Comparison of ENCODE assay signal across 19 cellular contexts in the genomic region with DNA sequence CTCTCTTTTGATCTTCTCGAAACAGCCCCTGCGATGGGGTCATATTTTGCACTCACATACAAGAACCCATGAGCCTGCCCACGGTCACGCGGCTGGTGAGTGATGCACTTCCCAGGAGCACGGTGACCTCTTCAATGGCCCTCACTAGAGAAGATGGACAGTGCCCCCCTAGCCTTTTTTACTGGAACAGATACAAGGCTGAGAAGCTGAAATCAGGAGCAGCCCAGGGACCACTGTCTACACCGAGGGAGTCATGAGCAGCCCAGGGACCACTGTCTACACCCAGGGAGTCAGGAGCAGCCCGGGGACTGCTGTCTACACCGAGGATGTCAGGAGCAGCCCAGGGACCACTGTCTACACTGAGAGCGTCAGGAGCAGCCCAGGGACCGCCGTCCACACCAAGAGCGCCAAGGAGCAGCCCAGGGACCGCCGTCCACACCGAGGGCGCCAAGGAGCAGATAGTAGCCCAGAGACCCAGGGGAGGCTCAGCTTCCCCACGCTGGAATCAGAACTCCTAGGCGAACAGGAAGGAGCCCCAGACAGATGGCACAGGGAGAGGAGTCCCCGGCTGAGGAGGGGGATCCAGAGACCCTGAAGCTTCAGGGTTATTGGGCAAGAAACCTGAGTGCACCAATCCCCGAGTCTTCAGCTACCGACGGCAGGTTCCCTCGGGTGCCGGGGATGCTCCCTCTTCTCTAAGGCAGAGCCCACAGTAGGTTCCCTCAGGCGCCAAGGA. TPM values are rescaled to one million over a fixed set of nuclear protein-coding genes. Genes with fewer than 3 reads are reported as not detected.
A peak's percentile ranks its signal among the peaks of the same experiment; 100 is the strongest.
DNase-seq lines count a peak whose midpoint lies in the region; ATAC-seq and TF ChIP-seq lines count a peak whose summit lies in the region.
"Had no signal": no experiment of that assay in that cellular context is flagged by ENCODE, and none has a peak within 500 bp of the region (broad histone marks: within the 10 kb centered on the region; RNA-seq: fewer than 3 reads in every experiment).

No MANE protein-coding gene starts in this region.

- H3K4me3 ChIP-seq in CD8-positive, alpha-beta T cell (ENCODE audit: low read depth, low read length) = no peak overlapping the region
- H3K4me3 ChIP-seq: GM12878 had no signal

- no peaks in the 10 kb centered on the region for H3K27me3 ChIP-seq in CD8-positive, alpha-beta T cell (ENCODE audit: insufficient read depth, low read length)

- POLR2A ChIA-PET in CD8-positive, alpha-beta T cell (lab: Charles Lee) = interaction anchor here (2.0 kb wide), 1 partner anchor 261 kb away, joined by 8 read pairs; the partner anchor contains the start of genes GALNS and TRAPPC2L

- peaks cover 55% of the 10 kb centered on the region for H3K4me1 ChIP-seq in CD8-positive, alpha-beta T cell (ENCODE audit: insufficient read depth, low read length)

- intact Hi-C loops in CD8-positive, alpha-beta T cell (cut with DNase I, micrococcal nuclease) = loop anchor here in 1 of 2 experiments (10.0 kb wide), 1 partner anchor 413 kb away; the partner anchor contains the start of genes CTU2 and RNF166
- intact Hi-C loops in posterior vena cava (cut with DNase I) = no loop called here

- no peak overlapping the region for H3K27ac ChIP-seq in CD8-positive, alpha-beta T cell (ENCODE audit: low read depth, low read length)

- H3K9me3 ChIP-seq in CD8-positive, alpha-beta T cell (ENCODE audit: low read length) = no peaks in the 10 kb centered on the region

- H3K4me1 Mint-ChIP-seq in activated naive CD4-positive, alpha-beta T cell treated with anti-CD3 and anti-CD28 coated beads, Interleukin-2, amount 10 ng/mL, durations not matched to agents 7 days and 5 days = peaks cover 55% of the 10 kb centered on the region
- H3K4me1 Mint-ChIP-seq in CD8-positive, alpha-beta T cell (ENCODE audit: low read depth) = peaks cover 44% of the 10 kb centered on the region
- H3K4me1 Mint-ChIP-seq in central memory CD8-positive, alpha-beta T cell = peaks cover 29% of the 10 kb centered on the region

- no peaks in the 10 kb centered on the region for H3K27me3 Mint-ChIP-seq in activated naive CD4-positive, alpha-beta T cell treated with anti-CD3 and anti-CD28 coated beads, Interleukin-2, amount 10 ng/mL, durations not matched to agents 7 days and 5 days
- H3K27me3 Mint-ChIP-seq in CD8-positive, alpha-beta T cell (ENCODE audit: low read depth) = no peaks in the 10 kb centered on the region
- H3K27me3 Mint-ChIP-seq in central memory CD8-positive, alpha-beta T cell = no peaks in the 10 kb centered on the region

- H3K9me3 Mint-ChIP-seq in activated naive CD4-positive, alpha-beta T cell treated with anti-CD3 and anti-CD28 coated beads, Interleukin-2, amount 10 ng/mL, durations not matched to agents 7 days and 5 days = no peaks in the 10 kb centered on the region
- H3K9me3 Mint-ChIP-seq in CD8-positive, alpha-beta T cell = no peaks in the 10 kb centered on the region
- no peaks in the 10 kb centered on the region for H3K9me3 Mint-ChIP-seq in central memory CD8-positive, alpha-beta T cell

- ATAC-seq in CD8-positive, alpha-beta T cell = no peak
- ATAC-seq in central memory CD8-positive, alpha-beta T cell (replicated peaks; ENCODE audit: extremely low read depth, poor library complexity, severe bottlenecking) = no peak
- ATAC-seq: GM12878, Right ventricle myocardium inferior, sciatic nerve had no signal

- CTCF ChIA-PET in activated naive CD4-positive, alpha-beta T cell treated with anti-CD3 and anti-CD28 coated beads, Interleukin-2, amount 10 ng/mL, durations not matched to agents 7 days and 5 days (lab: Charles Lee) = interaction anchor here (1.5 kb wide), 1 partner anchor 19 kb away, joined by 3 read pairs; no protein-coding TSS in a partner anchor
- CTCF ChIA-PET in CD8-positive, alpha-beta T cell (lab: Charles Lee) = interaction anchor here (1.1 kb wide), 1 partner anchor 19 kb away, joined by 4 read pairs; no protein-coding TSS in a partner anchor

- H3K27ac Mint-ChIP-seq in activated naive CD4-positive, alpha-beta T cell treated with anti-CD3 and anti-CD28 coated beads, Interleukin-2, amount 10 ng/mL, durations not matched to agents 7 days and 5 days = peak overlapping the region; percentile 98
- peak overlapping the region; percentile 90 for H3K27ac Mint-ChIP-seq in CD8-positive, alpha-beta T cell
- peak overlapping the region; percentile 47 for H3K27ac Mint-ChIP-seq in central memory CD8-positive, alpha-beta T cell (ENCODE audit: low read depth)

- no peak for DNase-seq in activated naive CD4-positive, alpha-beta T cell treated with anti-CD3 and anti-CD28 coated beads, Interleukin-2, amount 10 ng/mL, durations not matched to agents 7 days and 5 days
- no peak for DNase-seq in activated naive CD4-positive, alpha-beta T cell (lab: John Stamatoyannopoulos, UW)
- peak in 1 of 7 experiments; percentile 1 for DNase-seq in CD8-positive, alpha-beta T cell
- no peak for DNase-seq in central memory CD8-positive, alpha-beta T cell (ENCODE audit: low spot score in 2 of 2)
- DNase-seq in posterior vena cava (ENCODE audit: low spot score) (peak; percentile 76), GOT3 (lab: John Stamatoyannopoulos, UW) (no peak), NOMO-1 (lab: John Stamatoyannopoulos, UW; ENCODE audit: unreplicated experiment in 2 of 2) (no peak), superior temporal gyrus (ENCODE audit: extremely low spot score) (no peak)
- DNase-seq: activated T-cell treated with anti-CD3 and anti-CD28 coated beads, Interleukin-2, amount 50 U/mL, for 1 hour; anterior cingulate cortex; hypothalamus; midbrain; MM.1S; NCI-H2029; NCI-H510A had no signal

- no peak for TF ChIP-seq CTCF in CD8-positive, alpha-beta T cell (IDR thresholded peaks at IDR 0.05)

- peaks cover 54% of the 10 kb centered on the region for H3K36me3 Mint-ChIP-seq in activated naive CD4-positive, alpha-beta T cell treated with anti-CD3 and anti-CD28 coated beads, Interleukin-2, amount 10 ng/mL, durations not matched to agents 7 days and 5 days
- peaks cover 65% of the 10 kb centered on the region for H3K36me3 Mint-ChIP-seq in CD8-positive, alpha-beta T cell
- peaks cover 21% of the 10 kb centered on the region for H3K36me3 Mint-ChIP-seq in central memory CD8-positive, alpha-beta T cell (ENCODE audit: insufficient read depth)

- H3K36me3 ChIP-seq in CD8-positive, alpha-beta T cell (ENCODE audit: insufficient read depth, low read length) = peaks cover 21% of the 10 kb centered on the region

- no peak overlapping the region for H3K4me3 Mint-ChIP-seq in activated naive CD4-positive, alpha-beta T cell treated with anti-CD3 and anti-CD28 coated beads, Interleukin-2, amount 10 ng/mL, durations not matched to agents 7 days and 5 days
- peak overlapping the region; percentile 39 for H3K4me3 Mint-ChIP-seq in CD8-positive, alpha-beta T cell
- H3K4me3 Mint-ChIP-seq in central memory CD8-positive, alpha-beta T cell = no peak overlapping the region

RNA-seq across cellular contexts. Expression of gene ACSF3, which starts 23.8 kb away (rescaled TPM):
- total RNA-seq in CD8-positive, alpha-beta T cell = 10 to 100 TPM; 33.5 to 37.0 TPM
- total RNA-seq in posterior vena cava = 10 to 100 TPM; 19.1 to 21.4 TPM

RNA-seq across cellular contexts. Expression of gene CDH15, which starts 54.1 kb away (rescaled TPM):
- under 1 TPM in 1 of 2 experiments, not detected in 1; 0.24 TPM for total RNA-seq in CD8-positive, alpha-beta T cell
- total RNA-seq in posterior vena cava = under 1 TPM in 1 of 2 donors, not detected in 1; 0.46 TPM
- total RNA-seq: omental fat pad, Right ventricle myocardium inferior had no signal

Comparison
In these comparisons a context has a peak if more than half of its experiments do, and no peak if none do; other contexts are left out.
1. H3K27ac Mint-ChIP-seq: peak in every context shown above with its lines; median percentile 98 in activated naive CD4-positive, alpha-beta T cell treated with anti-CD3 and anti-CD28 coated beads, Interleukin-2, amount 10 ng/mL, durations not matched to agents 7 days and 5 days; 90 in CD8-positive, alpha-beta T cell; 47 in central memory CD8-positive, alpha-beta T cell.